24 cellular contexts compared by ENCODE assay signal in genomic region chr3:57738406-57738805, GRCh38.
"Had no signal": no experiment of that assay in that cellular context is flagged by ENCODE, and none has a peak within 500 bp of the region (broad histone marks: within the 10 kb centered on the region; RNA-seq: fewer than 3 reads in every experiment).

No MANE protein-coding gene starts in this region.

- H3K4me3 ChIP-seq: breast epithelium, lung, mucosa of descending colon, stomach, thyroid gland, upper lobe of left lung had no signal

- H3K27ac ChIP-seq: breast epithelium, neutrophil, stomach, thyroid gland, upper lobe of left lung had no signal

- H3K27me3 ChIP-seq: breast epithelium, neutrophil, stomach, thyroid gland, upper lobe of left lung had no signal

- ATAC-seq: activated CD4-positive, alpha-beta T cell treated with anti-CD3 and anti-CD28 coated beads for 36 hours; activated CD8-positive, alpha-beta memory T cell treated with anti-CD3 and anti-CD28 coated beads, Interleukin-2, amount 10 ng/mL, durations not matched to agents 7 days and 5 days; activated CD8-positive, alpha-beta T cell treated with anti-CD3 and anti-CD28 coated beads, Interleukin-2, amount 10 ng/mL, durations not matched to agents 7 days and 5 days; activated naive CD4-positive, alpha-beta T cell treated with anti-CD3 and anti-CD28 coated beads, Interleukin-2, amount 50 U/mL, for 72 hours; activated T-cell treated with anti-CD3 and anti-CD28 coated beads, Interleukin-2, amount 50 U/mL, for 72 hours; esophagus mucosa; left lobe of liver; mucosa of descending colon; stimulated activated naive B cell treated with anti-CD40 and anti-IgM and Interleukin-4, amounts not matched to agents 10 μg/mL and 1 μg/mL and 100 μg/mL, for 72 hours had no signal

- DNase-seq: activated CD4-positive, alpha-beta T cell treated with anti-CD3 and anti-CD28 coated beads for 36 hours; activated CD4-positive, CD25-positive, alpha-beta regulatory T cell; activated CD8-positive, alpha-beta memory T cell treated with anti-CD3 and anti-CD28 coated beads, Interleukin-2, amount 10 ng/mL, durations not matched to agents 7 days and 5 days; activated CD8-positive, alpha-beta T cell treated with anti-CD3 and anti-CD28 coated beads, Interleukin-2, amount 10 ng/mL, durations not matched to agents 7 days and 5 days; activated naive CD4-positive, alpha-beta T cell; activated T-cell treated with anti-CD3 and anti-CD28 coated beads, Interleukin-2, amount 50 U/mL, for 72 hours; endodermal cell; foreskin melanocyte; hippocampal formation; immature natural killer cell; mucosa of descending colon; retina; stimulated activated CD4-positive, alpha-beta T cell treated with anti-CD3 and anti-CD28 coated beads, Interleukin-15, amount 100 ng/mL, for 24 hours; stimulated activated CD4-positive, alpha-beta T cell treated with anti-CD3 and anti-CD28 coated beads, Interleukin-2, amount 100 ng/mL, for 24 hours; stimulated activated naive B cell treated with anti-CD40 and anti-IgM and Interleukin-4, amounts not matched to agents 10 μg/mL and 1 μg/mL and 100 μg/mL, for 72 hours; stomach; thyroid gland; upper lobe of left lung had no signal

- H3K36me3 ChIP-seq: breast epithelium, neutrophil, stomach, thyroid gland, upper lobe of left lung had no signal

- H3K4me1 ChIP-seq: breast epithelium, upper lobe of left lung had no signal

- H3K9me3 ChIP-seq: breast epithelium, mucosa of descending colon, neutrophil, stomach, thyroid gland, upper lobe of left lung had no signal
